1 cellular context compared by ENCODE assay signal in the genomic region with DNA sequence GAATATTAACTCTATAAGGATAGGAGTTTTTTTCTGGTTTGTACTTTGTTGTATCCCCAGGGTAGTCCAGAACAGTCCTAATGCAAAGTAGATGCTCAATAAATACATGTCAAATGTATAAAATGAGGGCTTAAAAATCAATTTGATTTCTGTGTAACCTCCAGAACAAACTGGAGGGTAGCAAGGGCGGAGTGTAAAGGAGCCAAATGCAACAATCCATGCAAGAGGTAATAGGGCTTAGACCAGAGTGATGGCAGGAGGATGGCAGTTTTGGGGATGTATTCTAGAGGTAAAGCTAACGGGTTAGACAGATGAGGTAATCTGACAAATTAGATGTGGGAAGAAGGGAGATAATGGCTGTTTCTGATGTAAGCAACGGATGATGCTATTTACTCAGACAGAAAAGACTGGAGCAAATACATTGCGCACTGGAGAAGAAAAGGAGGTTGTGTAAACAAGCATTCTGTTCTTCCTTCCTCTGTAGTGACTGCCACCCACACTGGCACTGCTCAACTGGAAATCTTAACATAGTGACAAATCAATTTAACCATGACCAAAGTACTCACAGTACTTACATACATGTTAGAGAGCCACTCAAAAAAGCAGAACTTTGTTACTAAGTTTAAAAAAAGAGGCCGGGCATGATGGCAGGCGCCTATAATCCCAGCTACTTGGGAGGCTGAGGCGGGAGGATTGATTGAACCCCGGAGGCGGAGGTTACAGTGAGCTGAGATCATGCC.
TF ChIP-seq lines count a peak whose summit lies in the region.

No MANE protein-coding gene starts in this region.

TF ChIP-seq in HEK293, 187 proteins besides CTCF, POLR2A, EP300 and RAD21:
- TF ChIP-seq, protein P1, sequence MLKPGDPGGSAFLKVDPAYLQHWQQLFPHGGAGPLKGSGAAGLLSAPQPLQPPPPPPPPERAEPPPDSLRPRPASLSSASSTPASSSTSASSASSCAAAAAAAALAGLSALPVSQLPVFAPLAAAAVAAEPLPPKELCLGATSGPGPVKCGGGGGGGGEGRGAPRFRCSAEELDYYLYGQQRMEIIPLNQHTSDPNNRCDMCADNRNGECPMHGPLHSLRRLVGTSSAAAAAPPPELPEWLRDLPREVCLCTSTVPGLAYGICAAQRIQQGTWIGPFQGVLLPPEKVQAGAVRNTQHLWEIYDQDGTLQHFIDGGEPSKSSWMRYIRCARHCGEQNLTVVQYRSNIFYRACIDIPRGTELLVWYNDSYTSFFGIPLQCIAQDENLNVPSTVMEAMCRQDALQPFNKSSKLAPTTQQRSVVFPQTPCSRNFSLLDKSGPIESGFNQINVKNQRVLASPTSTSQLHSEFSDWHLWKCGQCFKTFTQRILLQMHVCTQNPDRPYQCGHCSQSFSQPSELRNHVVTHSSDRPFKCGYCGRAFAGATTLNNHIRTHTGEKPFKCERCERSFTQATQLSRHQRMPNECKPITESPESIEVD (tag by site-specific recombination; IDR thresholded peaks at IDR 0.05) = no peak
- no peak for TF ChIP-seq ZNF76 (tag by site-specific recombination; IDR thresholded peaks at IDR 0.05; ENCODE audit: borderline replicate concordance, low read depth)
- TF ChIP-seq, protein P2, sequence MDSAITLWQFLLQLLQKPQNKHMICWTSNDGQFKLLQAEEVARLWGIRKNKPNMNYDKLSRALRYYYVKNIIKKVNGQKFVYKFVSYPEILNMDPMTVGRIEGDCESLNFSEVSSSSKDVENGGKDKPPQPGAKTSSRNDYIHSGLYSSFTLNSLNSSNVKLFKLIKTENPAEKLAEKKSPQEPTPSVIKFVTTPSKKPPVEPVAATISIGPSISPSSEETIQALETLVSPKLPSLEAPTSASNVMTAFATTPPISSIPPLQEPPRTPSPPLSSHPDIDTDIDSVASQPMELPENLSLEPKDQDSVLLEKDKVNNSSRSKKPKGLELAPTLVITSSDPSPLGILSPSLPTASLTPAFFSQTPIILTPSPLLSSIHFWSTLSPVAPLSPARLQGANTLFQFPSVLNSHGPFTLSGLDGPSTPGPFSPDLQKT (IDR thresholded peaks at IDR 0.05; ENCODE audit: borderline replicate concordance, low read depth, low read length) = no peak
- no peak for TF ChIP-seq SCRT2 (tag by site-specific recombination; IDR thresholded peaks at IDR 0.05)
- no peak for TF ChIP-seq ZBTB7A (tag by site-specific recombination; IDR thresholded peaks at IDR 0.05; ENCODE audit: low read depth)
- no peak for TF ChIP-seq ZEB2 (tag by site-specific recombination; IDR thresholded peaks at IDR 0.05)
- TF ChIP-seq ZNF292 (tag by site-specific recombination; IDR thresholded peaks at IDR 0.05; ENCODE audit: borderline replicate concordance, low read depth) = no peak
- no peak for TF ChIP-seq ZSCAN30 (tag by site-specific recombination; IDR thresholded peaks at IDR 0.05)
- TF ChIP-seq, protein P3, sequence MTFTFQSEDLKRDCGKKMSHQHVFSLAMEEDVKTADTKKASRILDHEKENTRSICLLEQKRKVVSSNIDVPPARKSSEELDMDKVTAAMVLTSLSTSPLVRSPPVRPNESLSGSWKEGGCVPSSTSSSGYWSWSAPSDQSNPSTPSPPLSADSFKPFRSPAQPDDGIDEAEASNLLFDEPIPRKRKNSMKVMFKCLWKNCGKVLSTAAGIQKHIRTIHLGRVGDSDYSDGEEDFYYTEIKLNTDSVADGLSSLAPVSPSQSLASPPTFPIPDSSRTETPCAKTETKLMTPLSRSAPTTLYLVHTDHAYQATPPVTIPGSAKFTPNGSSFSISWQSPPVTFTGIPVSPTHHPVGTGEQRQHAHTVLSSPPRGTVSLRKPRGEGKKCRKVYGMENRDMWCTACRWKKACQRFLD (tag by site-specific recombination; IDR thresholded peaks at IDR 0.05) = no peak
- TF ChIP-seq, protein P4, sequence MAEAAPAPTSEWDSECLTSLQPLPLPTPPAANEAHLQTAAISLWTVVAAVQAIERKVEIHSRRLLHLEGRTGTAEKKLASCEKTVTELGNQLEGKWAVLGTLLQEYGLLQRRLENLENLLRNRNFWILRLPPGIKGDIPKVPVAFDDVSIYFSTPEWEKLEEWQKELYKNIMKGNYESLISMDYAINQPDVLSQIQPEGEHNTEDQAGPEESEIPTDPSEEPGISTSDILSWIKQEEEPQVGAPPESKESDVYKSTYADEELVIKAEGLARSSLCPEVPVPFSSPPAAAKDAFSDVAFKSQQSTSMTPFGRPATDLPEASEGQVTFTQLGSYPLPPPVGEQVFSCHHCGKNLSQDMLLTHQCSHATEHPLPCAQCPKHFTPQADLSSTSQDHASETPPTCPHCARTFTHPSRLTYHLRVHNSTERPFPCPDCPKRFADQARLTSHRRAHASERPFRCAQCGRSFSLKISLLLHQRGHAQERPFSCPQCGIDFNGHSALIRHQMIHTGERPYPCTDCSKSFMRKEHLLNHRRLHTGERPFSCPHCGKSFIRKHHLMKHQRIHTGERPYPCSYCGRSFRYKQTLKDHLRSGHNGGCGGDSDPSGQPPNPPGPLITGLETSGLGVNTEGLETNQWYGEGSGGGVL (tag by site-specific recombination; IDR thresholded peaks at IDR 0.05) = 0 out of 2 replicates have a peak, but pooled peaks have one; percentile 20
- TF ChIP-seq HOXD13 (CRISPR knock-in tag; IDR thresholded peaks at IDR 0.05; ENCODE audit: borderline replicate concordance) = no peak
- TF ChIP-seq ZNF776 (tag by site-specific recombination; IDR thresholded peaks at IDR 0.05; ENCODE audit: borderline replicate concordance) = no peak
- peak; percentile 67 for TF ChIP-seq EGR2 (tag by site-specific recombination; IDR thresholded peaks at IDR 0.05; ENCODE audit: low read depth)
- TF ChIP-seq SP7 (tag by site-specific recombination; IDR thresholded peaks at IDR 0.05) = peak; percentile 34; the same call in 1 of the 2 replicates
- no peak for TF ChIP-seq SALL2 (tag by site-specific recombination; IDR thresholded peaks at IDR 0.05; ENCODE audit: borderline replicate concordance)
- TF ChIP-seq, protein P5, sequence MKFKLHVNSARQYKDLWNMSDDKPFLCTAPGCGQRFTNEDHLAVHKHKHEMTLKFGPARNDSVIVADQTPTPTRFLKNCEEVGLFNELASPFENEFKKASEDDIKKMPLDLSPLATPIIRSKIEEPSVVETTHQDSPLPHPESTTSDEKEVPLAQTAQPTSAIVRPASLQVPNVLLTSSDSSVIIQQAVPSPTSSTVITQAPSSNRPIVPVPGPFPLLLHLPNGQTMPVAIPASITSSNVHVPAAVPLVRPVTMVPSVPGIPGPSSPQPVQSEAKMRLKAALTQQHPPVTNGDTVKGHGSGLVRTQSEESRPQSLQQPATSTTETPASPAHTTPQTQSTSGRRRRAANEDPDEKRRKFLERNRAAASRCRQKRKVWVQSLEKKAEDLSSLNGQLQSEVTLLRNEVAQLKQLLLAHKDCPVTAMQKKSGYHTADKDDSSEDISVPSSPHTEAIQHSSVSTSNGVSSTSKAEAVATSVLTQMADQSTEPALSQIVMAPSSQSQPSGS (tag by site-specific recombination; IDR thresholded peaks at IDR 0.05; ENCODE audit: low read depth) = 0 out of 2 replicates have a peak, but pooled peaks have one; percentile 24
- 0 out of 2 replicates have a peak, but pooled peaks have one; percentile 13 for TF ChIP-seq ZNF623 (tag by site-specific recombination; IDR thresholded peaks at IDR 0.05)
- TF ChIP-seq, protein P6, sequence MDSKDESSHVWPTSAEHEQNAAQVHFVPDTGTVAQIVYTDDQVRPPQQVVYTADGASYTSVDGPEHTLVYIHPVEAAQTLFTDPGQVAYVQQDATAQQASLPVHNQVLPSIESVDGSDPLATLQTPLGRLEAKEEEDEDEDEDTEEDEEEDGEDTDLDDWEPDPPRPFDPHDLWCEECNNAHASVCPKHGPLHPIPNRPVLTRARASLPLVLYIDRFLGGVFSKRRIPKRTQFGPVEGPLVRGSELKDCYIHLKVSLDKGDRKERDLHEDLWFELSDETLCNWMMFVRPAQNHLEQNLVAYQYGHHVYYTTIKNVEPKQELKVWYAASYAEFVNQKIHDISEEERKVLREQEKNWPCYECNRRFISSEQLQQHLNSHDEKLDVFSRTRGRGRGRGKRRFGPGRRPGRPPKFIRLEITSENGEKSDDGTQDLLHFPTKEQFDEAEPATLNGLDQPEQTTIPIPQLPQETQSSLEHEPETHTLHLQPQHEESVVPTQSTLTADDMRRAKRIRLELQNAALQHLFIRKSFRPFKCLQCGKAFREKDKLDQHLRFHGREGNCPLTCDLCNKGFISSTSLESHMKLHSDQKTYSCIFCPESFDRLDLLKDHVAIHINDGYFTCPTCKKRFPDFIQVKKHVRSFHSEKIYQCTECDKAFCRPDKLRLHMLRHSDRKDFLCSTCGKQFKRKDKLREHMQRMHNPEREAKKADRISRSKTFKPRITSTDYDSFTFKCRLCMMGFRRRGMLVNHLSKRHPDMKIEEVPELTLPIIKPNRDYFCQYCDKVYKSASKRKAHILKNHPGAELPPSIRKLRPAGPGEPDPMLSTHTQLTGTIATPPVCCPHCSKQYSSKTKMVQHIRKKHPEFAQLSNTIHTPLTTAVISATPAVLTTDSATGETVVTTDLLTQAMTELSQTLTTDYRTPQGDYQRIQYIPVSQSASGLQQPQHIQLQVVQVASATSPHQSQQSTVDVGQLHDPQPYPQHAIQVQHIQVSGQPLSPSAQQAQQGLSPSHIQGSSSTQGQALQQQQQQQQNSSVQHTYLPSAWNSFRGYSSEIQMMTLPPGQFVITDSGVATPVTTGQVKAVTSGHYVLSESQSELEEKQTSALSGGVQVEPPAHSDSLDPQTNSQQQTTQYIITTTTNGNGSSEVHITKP (tag by site-specific recombination; IDR thresholded peaks at IDR 0.05) = no peak
- peak; percentile 74 for TF ChIP-seq ZFHX2 (tag by site-specific recombination; conservative IDR thresholded peaks at IDR 0.05)
- TF ChIP-seq ZNF664 (tag by site-specific recombination; IDR thresholded peaks at IDR 0.05) = peak; percentile 79
- TF ChIP-seq ZNF175 (tag by site-specific recombination; IDR thresholded peaks at IDR 0.05) = no peak
- TF ChIP-seq ZNF629 (tag by site-specific recombination; IDR thresholded peaks at IDR 0.05) = 0 out of 2 replicates have a peak, but pooled peaks have one; percentile 41
- TF ChIP-seq ZNF366 (tag by site-specific recombination; conservative IDR thresholded peaks at IDR 0.05) = peak; percentile 25; the same call in 1 of the 2 replicates
- TF ChIP-seq, protein P7, sequence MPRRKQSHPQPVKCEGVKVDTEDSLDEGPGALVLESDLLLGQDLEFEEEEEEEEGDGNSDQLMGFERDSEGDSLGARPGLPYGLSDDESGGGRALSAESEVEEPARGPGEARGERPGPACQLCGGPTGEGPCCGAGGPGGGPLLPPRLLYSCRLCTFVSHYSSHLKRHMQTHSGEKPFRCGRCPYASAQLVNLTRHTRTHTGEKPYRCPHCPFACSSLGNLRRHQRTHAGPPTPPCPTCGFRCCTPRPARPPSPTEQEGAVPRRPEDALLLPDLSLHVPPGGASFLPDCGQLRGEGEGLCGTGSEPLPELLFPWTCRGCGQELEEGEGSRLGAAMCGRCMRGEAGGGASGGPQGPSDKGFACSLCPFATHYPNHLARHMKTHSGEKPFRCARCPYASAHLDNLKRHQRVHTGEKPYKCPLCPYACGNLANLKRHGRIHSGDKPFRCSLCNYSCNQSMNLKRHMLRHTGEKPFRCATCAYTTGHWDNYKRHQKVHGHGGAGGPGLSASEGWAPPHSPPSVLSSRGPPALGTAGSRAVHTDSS (tag by site-specific recombination; IDR thresholded peaks at IDR 0.05) = no peak
- no peak for TF ChIP-seq BCL11A (tag by site-specific recombination; IDR thresholded peaks at IDR 0.05; ENCODE audit: low read depth)
- TF ChIP-seq, protein P8, sequence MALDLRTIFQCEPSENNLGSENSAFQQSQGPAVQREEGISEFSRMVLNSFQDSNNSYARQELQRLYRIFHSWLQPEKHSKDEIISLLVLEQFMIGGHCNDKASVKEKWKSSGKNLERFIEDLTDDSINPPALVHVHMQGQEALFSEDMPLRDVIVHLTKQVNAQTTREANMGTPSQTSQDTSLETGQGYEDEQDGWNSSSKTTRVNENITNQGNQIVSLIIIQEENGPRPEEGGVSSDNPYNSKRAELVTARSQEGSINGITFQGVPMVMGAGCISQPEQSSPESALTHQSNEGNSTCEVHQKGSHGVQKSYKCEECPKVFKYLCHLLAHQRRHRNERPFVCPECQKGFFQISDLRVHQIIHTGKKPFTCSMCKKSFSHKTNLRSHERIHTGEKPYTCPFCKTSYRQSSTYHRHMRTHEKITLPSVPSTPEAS (tag by site-specific recombination; IDR thresholded peaks at IDR 0.05) = no peak
- no peak for TF ChIP-seq ZNF214 (tag by site-specific recombination; IDR thresholded peaks at IDR 0.05; ENCODE audit: borderline replicate concordance)
- no peak for TF ChIP-seq ZNF354C (tag by site-specific recombination; IDR thresholded peaks at IDR 0.05; ENCODE audit: borderline replicate concordance, low read depth)
- no peak for TF ChIP-seq ZNF391 (tag by site-specific recombination; IDR thresholded peaks at IDR 0.05; ENCODE audit: borderline replicate concordance, low read depth)
- TF ChIP-seq ZIC2 (tag by site-specific recombination; IDR thresholded peaks at IDR 0.05) = no peak
TF ChIP-seq in HEK293: peak in this region for 9.
